10 cellular contexts compared by ENCODE assay signal in the genomic region with DNA sequence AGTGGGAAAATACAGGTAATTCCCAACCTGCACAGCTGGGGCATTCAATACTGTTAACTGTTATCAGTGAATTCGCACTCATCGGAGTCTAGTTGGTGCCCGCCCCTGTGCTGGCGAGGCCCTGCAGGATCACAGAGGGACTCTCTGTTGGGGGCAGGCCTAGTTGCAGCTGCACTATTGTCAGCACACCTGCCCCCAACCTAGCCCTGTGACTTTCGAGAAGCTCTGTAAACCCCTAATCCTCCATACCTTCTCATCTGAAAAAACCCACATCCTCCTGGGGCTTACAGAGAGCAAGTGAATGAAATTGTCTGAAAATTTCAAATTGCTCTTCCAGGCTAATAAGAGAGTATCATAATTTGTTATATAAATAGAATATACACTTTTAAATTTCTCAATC.
A peak's percentile ranks its signal among the peaks of the same experiment; 100 is the strongest.
DNase-seq lines count a peak whose midpoint lies in the region; ATAC-seq and TF ChIP-seq lines count a peak whose summit lies in the region.
"Had no signal": no experiment of that assay in that cellular context is flagged by ENCODE, and none has a peak within 500 bp of the region (broad histone marks: within the 10 kb centered on the region; RNA-seq: fewer than 3 reads in every experiment).

No MANE protein-coding gene starts in this region.

- H3K9me3 Mint-ChIP-seq in naive thymus-derived CD4-positive, alpha-beta T cell: peaks cover 0 to 1% (median 0%) of the 10 kb centered on the region in 11 donors

- ATAC-seq in GM18861 (IDR thresholded peaks at IDR 0.05; ENCODE audit: unreplicated experiment) (peak; percentile 68), GM21717 (IDR thresholded peaks at IDR 0.05; ENCODE audit: unreplicated experiment) (peak; percentile 77), HG03575 (IDR thresholded peaks at IDR 0.05; ENCODE audit: extremely low read depth, insufficient number of reproducible peaks, low FRiP score, unreplicated experiment) (peak; percentile 44)
- peak; percentile 89 for ATAC-seq in naive thymus-derived CD4-positive, alpha-beta T cell
- ATAC-seq: body of pancreas, Panc1 had no signal

- TF ChIP-seq CTCF in breast epithelium (IDR thresholded peaks at IDR 0.05): no peak

- no peak overlapping the region for H3K4me3 ChIP-seq in naive thymus-derived CD4-positive, alpha-beta T cell (ENCODE audit: low read length)
- no peak overlapping the region for H3K4me3 ChIP-seq in breast epithelium
- H3K4me3 ChIP-seq: body of pancreas had no signal

- no peaks in the 10 kb centered on the region for H3K27me3 ChIP-seq in naive thymus-derived CD4-positive, alpha-beta T cell (ENCODE audit: control insufficient read depth in 2 of 2, insufficient read depth in 2 of 2, low read length in 2 of 2)
- H3K27me3 ChIP-seq in breast epithelium: no peaks in the 10 kb centered on the region
- H3K27me3 ChIP-seq: body of pancreas had no signal

- TF ChIP-seq POLR2A in breast epithelium (IDR thresholded peaks at IDR 0.05): no peak

- intact Hi-C loops in naive thymus-derived CD4-positive, alpha-beta T cell (cut with micrococcal nuclease): loop anchor here (1.0 to 5.0 kb wide), 6 partner anchors 63 to 962 kb away; a partner anchor contains a TSS
- intact Hi-C loops in breast epithelium (cut with DNase I; ENCODE audit: low total_unique reads): no loop called here

- peak overlapping the region; percentile 2 to 82 (median 74) for H3K4me3 Mint-ChIP-seq in naive thymus-derived CD4-positive, alpha-beta T cell

- peak overlapping the region; percentile 27 to 91 (median 86) for H3K27ac Mint-ChIP-seq in naive thymus-derived CD4-positive, alpha-beta T cell

- H3K4me1 ChIP-seq in naive thymus-derived CD4-positive, alpha-beta T cell (ENCODE audit: control insufficient read depth in 2 of 2, insufficient read depth in 2 of 2, low read length in 2 of 2): peaks cover 11 to 23% of the 10 kb centered on the region in 2 donors
- peaks cover 0 to 4% of the 10 kb centered on the region in 2 donors for H3K4me1 ChIP-seq in breast epithelium

- H3K9me3 ChIP-seq in naive thymus-derived CD4-positive, alpha-beta T cell (ENCODE audit: control insufficient read depth in 2 of 3, low read length in 3 of 3): no peaks in the 10 kb centered on the region
- H3K9me3 ChIP-seq in breast epithelium: no peaks in the 10 kb centered on the region
- H3K9me3 ChIP-seq: body of pancreas had no signal

- CTCF ChIA-PET in naive thymus-derived CD4-positive, alpha-beta T cell (lab: Charles Lee): interaction anchor here (0.7 to 1.4 kb wide), 2 partner anchors 135 to 139 kb away, joined by 4 to 5 read pairs; no protein-coding TSS in a partner anchor

- peaks cover 27 to 76% (median 66%) of the 10 kb centered on the region in 7 donors for H3K4me1 Mint-ChIP-seq in naive thymus-derived CD4-positive, alpha-beta T cell

- H3K27me3 Mint-ChIP-seq in naive thymus-derived CD4-positive, alpha-beta T cell: no peaks in the 10 kb centered on the region

- H3K27ac ChIP-seq in naive thymus-derived CD4-positive, alpha-beta T cell (ENCODE audit: low read depth, low read length): no peak overlapping the region
- H3K27ac ChIP-seq in breast epithelium: no peak overlapping the region
- H3K27ac ChIP-seq: body of pancreas had no signal

- H3K36me3 ChIP-seq in naive thymus-derived CD4-positive, alpha-beta T cell (ENCODE audit: control insufficient read depth in 2 of 3, insufficient read depth in 3 of 3, low read length in 3 of 3): no peaks in the 10 kb centered on the region
- H3K36me3 ChIP-seq in breast epithelium: no peaks in the 10 kb centered on the region

- DNase-seq in naive thymus-derived CD4-positive, alpha-beta T cell: peak in 8 of 9 donors; percentile 14 to 81 (median 59)
- no peak for DNase-seq in breast epithelium (ENCODE audit: low spot score in 2 of 2)
- DNase-seq in cerebellum (ENCODE audit: low spot score): no peak
- no peak for DNase-seq in NCI-H1930 (lab: John Stamatoyannopoulos, UW)
- no peak for DNase-seq in SKM-1 (lab: John Stamatoyannopoulos, UW; ENCODE audit: unreplicated experiment)
- DNase-seq: body of pancreas had no signal

- POLR2A ChIA-PET in naive thymus-derived CD4-positive, alpha-beta T cell (lab: Charles Lee): interaction anchor here (0.5 to 1.8 kb wide), 4 partner anchors 60 to 174 kb away, joined by 3 to 5 read pairs (median 3); no protein-coding TSS in a partner anchor

- H3K36me3 Mint-ChIP-seq in naive thymus-derived CD4-positive, alpha-beta T cell: no peaks in the 10 kb centered on the region

Comparison
In these comparisons a context has a peak if more than half of its experiments do, and no peak if none do; other contexts are left out.
1. DNase-seq: peak in naive thymus-derived CD4-positive, alpha-beta T cell (8 of 9); none in breast epithelium (0 of 2), cerebellum (single experiment), NCI-H1930 (0 of 2) and SKM-1 (single experiment).
2. Peak in every context shown above with its lines, with median percentiles within 50 percentile points of each other: ATAC-seq.